Comparison of ENCODE assay signal across 12 cellular contexts in genomic region chr3:186682734-186683133, GRCh38. TPM values are rescaled to one million over a fixed set of nuclear protein-coding genes. Genes with fewer than 3 reads are reported as not detected.
"Had no signal": no experiment of that assay in that cellular context is flagged by ENCODE, and none has a peak within 500 bp of the region (broad histone marks: within the 10 kb centered on the region; RNA-seq: fewer than 3 reads in every experiment).

No MANE protein-coding gene starts in this region.

- H3K9ac ChIP-seq: GM23248 had no signal

- H3K9me3 ChIP-seq: HAP-1 had no signal

- H2AFZ ChIP-seq: GM23248 had no signal

- DNase-seq: GM23248, GOT3, H7, HFFc6, Kasumi-1, KG1 had no signal

- FAIRE-seq: HTR-8/SVneo had no signal

- H3K27ac ChIP-seq: GM23248 had no signal

- H3K36me3 ChIP-seq: HAP-1 had no signal

- ATAC-seq: HCT116 had no signal

- H3K4me3 ChIP-seq: GM23248, HAP-1 had no signal

RNA-seq across cellular contexts. Expression of gene HRG, which starts 16.9 kb away (rescaled TPM):
- total RNA-seq: GM23248, H4, HFFc6, HT-29 had no signal
- polyA plus RNA-seq: GM23248, IgD-negative memory B cell had no signal

RNA-seq across cellular contexts. Expression of gene KNG1, which starts 34.4 kb away (rescaled TPM):
- total RNA-seq: GM23248, H4, H7, HFFc6, HT-29 had no signal
- polyA plus RNA-seq: GM23248, IgD-negative memory B cell had no signal

RNA-seq across cellular contexts. Expression of gene FETUB, which starts 42.5 kb away (rescaled TPM):
- total RNA-seq: GM23248, H4, H7, HFFc6, HT-29 had no signal
- polyA plus RNA-seq: GM23248, IgD-negative memory B cell had no signal
